In the genomic region with DNA sequence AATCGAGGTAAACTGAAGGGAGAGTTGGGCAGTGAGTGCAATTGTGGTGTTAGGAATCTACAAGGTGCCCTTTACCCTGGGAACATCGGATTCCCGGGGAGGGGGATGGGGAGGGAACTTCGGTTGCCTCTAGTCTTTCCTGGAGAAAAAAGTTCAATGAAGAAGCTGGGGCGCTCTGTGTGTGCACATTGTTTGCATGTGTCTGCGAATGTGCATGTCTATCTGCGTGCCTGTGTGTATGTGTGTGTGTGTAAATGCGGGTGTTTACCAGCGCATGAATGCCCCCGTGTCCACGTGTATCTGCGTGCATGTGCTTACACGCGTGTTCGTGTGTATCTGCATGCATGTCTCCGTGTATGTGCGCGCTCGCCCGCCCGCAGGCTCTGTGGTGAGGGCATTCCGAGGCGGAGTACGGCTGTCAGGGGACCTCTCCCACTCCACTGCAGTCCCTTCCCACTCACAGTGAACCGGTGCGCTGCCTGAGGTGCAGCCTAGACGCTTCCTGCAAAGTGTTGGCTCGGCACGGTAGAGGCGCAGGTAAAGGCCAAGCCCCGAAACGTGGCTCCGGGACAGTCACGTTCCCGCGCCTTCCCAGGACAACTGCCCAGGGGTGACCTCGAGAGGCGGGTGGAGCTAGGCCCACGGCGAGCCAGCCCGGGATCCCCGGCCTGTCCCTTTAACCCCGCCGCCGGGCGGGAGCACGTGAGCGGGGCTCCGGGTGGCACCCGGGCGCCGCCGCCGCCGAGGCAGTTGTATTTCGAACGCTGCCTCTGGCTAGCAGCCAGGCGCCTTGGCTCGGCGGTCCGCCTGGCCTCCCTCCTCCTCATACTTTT, we compare ENCODE assay signal across 1 cellular context.
TF ChIP-seq lines count a peak whose summit lies in the region.

No MANE protein-coding gene starts in this region.

TF ChIP-seq in HepG2, 621 proteins besides CTCF, POLR2A, EP300 and RAD21 (continued from another document and continues in another):
- TF ChIP-seq ZNF414 (CRISPR knock-in tag; IDR thresholded peaks at IDR 0.05): 0 out of 2 replicates have a peak, but pooled peaks have one; percentile 24
- TF ChIP-seq, protein P1, sequence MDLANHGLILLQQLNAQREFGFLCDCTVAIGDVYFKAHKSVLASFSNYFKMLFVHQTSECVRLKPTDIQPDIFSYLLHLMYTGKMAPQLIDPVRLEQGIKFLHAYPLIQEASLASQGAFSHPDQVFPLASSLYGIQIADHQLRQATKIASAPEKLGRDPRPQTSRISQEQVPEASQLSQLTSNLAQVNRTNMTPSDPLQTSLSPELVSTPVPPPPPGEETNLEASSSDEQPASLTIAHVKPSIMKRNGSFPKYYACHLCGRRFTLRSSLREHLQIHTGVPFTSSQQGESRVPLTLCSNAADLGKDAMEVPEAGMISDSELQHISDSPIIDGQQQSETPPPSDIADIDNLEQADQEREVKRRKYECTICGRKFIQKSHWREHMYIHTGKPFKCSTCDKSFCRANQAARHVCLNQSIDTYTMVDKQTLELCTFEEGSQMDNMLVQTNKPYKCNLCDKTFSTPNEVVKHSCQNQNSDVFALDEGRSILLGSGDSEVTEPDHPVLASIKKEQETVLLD (CRISPR knock-in tag; IDR thresholded peaks at IDR 0.05; ENCODE audit: low read depth): peak; percentile 48; the same call in 1 of the 2 replicates
- TF ChIP-seq HNRNPL (IDR thresholded peaks at IDR 0.05; ENCODE audit: low read depth, low read length): no peak; the same call in 1 of the 2 replicates
- TF ChIP-seq AHR (CRISPR knock-in tag; IDR thresholded peaks at IDR 0.05): peak; percentile 71; the same call in 1 of the 2 replicates
- TF ChIP-seq, protein P2, sequence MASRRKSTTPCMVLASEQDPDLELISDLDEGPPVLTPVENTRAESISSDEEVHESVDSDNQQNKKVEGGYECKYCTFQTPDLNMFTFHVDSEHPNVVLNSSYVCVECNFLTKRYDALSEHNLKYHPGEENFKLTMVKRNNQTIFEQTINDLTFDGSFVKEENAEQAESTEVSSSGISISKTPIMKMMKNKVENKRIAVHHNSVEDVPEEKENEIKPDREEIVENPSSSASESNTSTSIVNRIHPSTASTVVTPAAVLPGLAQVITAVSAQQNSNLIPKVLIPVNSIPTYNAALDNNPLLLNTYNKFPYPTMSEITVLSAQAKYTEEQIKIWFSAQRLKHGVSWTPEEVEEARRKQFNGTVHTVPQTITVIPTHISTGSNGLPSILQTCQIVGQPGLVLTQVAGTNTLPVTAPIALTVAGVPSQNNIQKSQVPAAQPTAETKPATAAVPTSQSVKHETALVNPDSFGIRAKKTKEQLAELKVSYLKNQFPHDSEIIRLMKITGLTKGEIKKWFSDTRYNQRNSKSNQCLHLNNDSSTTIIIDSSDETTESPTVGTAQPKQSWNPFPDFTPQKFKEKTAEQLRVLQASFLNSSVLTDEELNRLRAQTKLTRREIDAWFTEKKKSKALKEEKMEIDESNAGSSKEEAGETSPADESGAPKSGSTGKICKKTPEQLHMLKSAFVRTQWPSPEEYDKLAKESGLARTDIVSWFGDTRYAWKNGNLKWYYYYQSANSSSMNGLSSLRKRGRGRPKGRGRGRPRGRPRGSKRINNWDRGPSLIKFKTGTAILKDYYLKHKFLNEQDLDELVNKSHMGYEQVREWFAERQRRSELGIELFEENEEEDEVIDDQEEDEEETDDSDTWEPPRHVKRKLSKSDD (CRISPR knock-in tag; IDR thresholded peaks at IDR 0.05; ENCODE audit: low read depth): no peak
- TF ChIP-seq SMAD1 (CRISPR knock-in tag; IDR thresholded peaks at IDR 0.05; ENCODE audit: borderline replicate concordance, low read depth): peak; percentile 90; the same call in 1 of the 2 replicates
- no peak for TF ChIP-seq RARG (CRISPR knock-in tag; IDR thresholded peaks at IDR 0.05; ENCODE audit: low read depth)
- peak; percentile 22; the same call in 1 of the 2 replicates for TF ChIP-seq NR2C2 (CRISPR knock-in tag; IDR thresholded peaks at IDR 0.05; ENCODE audit: borderline replicate concordance)
- 0 out of 2 replicates have a peak, but pooled peaks have one; percentile 40 for TF ChIP-seq ZNF550 (CRISPR knock-in tag; IDR thresholded peaks at IDR 0.05; ENCODE audit: borderline replicate concordance)
- TF ChIP-seq RXRB (CRISPR knock-in tag; IDR thresholded peaks at IDR 0.05; ENCODE audit: borderline replicate concordance): peak; percentile 30; the same call in 1 of the 2 replicates
- no peak for TF ChIP-seq ZFP36 (IDR thresholded peaks at IDR 0.05; ENCODE audit: borderline replicate concordance, low read depth, low read length, partially characterized antibody)
- peak; percentile 26; the same call in 1 of the 2 replicates for TF ChIP-seq ZNF556 (CRISPR knock-in tag; IDR thresholded peaks at IDR 0.05; ENCODE audit: borderline replicate concordance)
- no peak for TF ChIP-seq STAT5B (CRISPR knock-in tag; IDR thresholded peaks at IDR 0.05)
- TF ChIP-seq, protein P3, sequence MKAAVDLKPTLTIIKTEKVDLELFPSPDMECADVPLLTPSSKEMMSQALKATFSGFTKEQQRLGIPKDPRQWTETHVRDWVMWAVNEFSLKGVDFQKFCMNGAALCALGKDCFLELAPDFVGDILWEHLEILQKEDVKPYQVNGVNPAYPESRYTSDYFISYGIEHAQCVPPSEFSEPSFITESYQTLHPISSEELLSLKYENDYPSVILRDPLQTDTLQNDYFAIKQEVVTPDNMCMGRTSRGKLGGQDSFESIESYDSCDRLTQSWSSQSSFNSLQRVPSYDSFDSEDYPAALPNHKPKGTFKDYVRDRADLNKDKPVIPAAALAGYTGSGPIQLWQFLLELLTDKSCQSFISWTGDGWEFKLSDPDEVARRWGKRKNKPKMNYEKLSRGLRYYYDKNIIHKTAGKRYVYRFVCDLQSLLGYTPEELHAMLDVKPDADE (CRISPR knock-in tag; IDR thresholded peaks at IDR 0.05): 0 out of 2 replicates have a peak, but pooled peaks have one; percentile 84
- no peak for TF ChIP-seq ZNF343 (CRISPR knock-in tag; IDR thresholded peaks at IDR 0.05)
- no peak for TF ChIP-seq MAZ (IDR thresholded peaks at IDR 0.05; ENCODE audit: borderline replicate concordance, low read depth, low read length)
- TF ChIP-seq MAZ (CRISPR knock-in tag; IDR thresholded peaks at IDR 0.05; ENCODE audit: low read depth): no peak; the same call in 1 of the 2 replicates
- TF ChIP-seq CBX5 (CRISPR knock-in tag; IDR thresholded peaks at IDR 0.05; ENCODE audit: borderline replicate concordance): peak; percentile 38; the same call in 1 of the 2 replicates
- no peak for TF ChIP-seq ZNF329 (CRISPR knock-in tag; IDR thresholded peaks at IDR 0.05; ENCODE audit: low read depth)
- peak; percentile 41; the same call in 1 of the 2 replicates for TF ChIP-seq ZNF598 (CRISPR knock-in tag; IDR thresholded peaks at IDR 0.05; ENCODE audit: borderline replicate concordance)
- TF ChIP-seq ZNF44 (CRISPR knock-in tag; IDR thresholded peaks at IDR 0.05): 0 out of 2 replicates have a peak, but pooled peaks have one; percentile 46
- peak; percentile 42; the same call in 1 of the 2 replicates for TF ChIP-seq ZNF160 (CRISPR knock-in tag; IDR thresholded peaks at IDR 0.05)
- TF ChIP-seq PREB (CRISPR knock-in tag; IDR thresholded peaks at IDR 0.05): 0 out of 2 replicates have a peak, but pooled peaks have one; percentile 12
- peak; percentile 2 for TF ChIP-seq TARDBP (CRISPR knock-in tag; IDR thresholded peaks at IDR 0.05)
- no peak; the same call in 1 of the 2 replicates for TF ChIP-seq ZNF224 (CRISPR knock-in tag; IDR thresholded peaks at IDR 0.05)
- TF ChIP-seq ZBTB14 (CRISPR knock-in tag; IDR thresholded peaks at IDR 0.05): peak; percentile 73
- TF ChIP-seq ZBTB10 (CRISPR knock-in tag; IDR thresholded peaks at IDR 0.05; ENCODE audit: borderline replicate concordance): peak; percentile 87
- peak; percentile 74 for TF ChIP-seq HOXA3 (CRISPR knock-in tag; IDR thresholded peaks at IDR 0.05)
- TF ChIP-seq, protein P4, sequence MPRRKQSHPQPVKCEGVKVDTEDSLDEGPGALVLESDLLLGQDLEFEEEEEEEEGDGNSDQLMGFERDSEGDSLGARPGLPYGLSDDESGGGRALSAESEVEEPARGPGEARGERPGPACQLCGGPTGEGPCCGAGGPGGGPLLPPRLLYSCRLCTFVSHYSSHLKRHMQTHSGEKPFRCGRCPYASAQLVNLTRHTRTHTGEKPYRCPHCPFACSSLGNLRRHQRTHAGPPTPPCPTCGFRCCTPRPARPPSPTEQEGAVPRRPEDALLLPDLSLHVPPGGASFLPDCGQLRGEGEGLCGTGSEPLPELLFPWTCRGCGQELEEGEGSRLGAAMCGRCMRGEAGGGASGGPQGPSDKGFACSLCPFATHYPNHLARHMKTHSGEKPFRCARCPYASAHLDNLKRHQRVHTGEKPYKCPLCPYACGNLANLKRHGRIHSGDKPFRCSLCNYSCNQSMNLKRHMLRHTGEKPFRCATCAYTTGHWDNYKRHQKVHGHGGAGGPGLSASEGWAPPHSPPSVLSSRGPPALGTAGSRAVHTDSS (CRISPR knock-in tag; conservative IDR thresholded peaks at IDR 0.05): no peak; the same call in 1 of the 2 replicates
- TF ChIP-seq ZNF564 (CRISPR knock-in tag; IDR thresholded peaks at IDR 0.05): peak; percentile 75
- TF ChIP-seq BATF2 (CRISPR knock-in tag; IDR thresholded peaks at IDR 0.05): peak; percentile 73
- TF ChIP-seq TCF7L2 (IDR thresholded peaks at IDR 0.05; ENCODE audit: low read depth, low read length): no peak
- no peak for TF ChIP-seq RFX3 (CRISPR knock-in tag; IDR thresholded peaks at IDR 0.05)
- TF ChIP-seq, protein P5, sequence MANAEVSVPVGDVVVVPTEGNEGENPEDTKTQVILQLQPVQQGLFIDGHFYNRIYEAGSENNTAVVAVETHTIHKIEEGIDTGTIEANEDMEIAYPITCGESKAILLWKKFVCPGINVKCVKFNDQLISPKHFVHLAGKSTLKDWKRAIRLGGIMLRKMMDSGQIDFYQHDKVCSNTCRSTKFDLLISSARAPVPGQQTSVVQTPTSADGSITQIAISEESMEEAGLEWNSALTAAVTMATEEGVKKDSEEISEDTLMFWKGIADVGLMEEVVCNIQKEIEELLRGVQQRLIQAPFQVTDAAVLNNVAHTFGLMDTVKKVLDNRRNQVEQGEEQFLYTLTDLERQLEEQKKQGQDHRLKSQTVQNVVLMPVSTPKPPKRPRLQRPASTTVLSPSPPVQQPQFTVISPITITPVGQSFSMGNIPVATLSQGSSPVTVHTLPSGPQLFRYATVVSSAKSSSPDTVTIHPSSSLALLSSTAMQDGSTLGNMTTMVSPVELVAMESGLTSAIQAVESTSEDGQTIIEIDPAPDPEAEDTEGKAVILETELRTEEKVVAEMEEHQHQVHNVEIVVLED (CRISPR knock-in tag; IDR thresholded peaks at IDR 0.05; ENCODE audit: borderline replicate concordance): no peak; the same call in 1 of the 2 replicates
- peak; percentile 75; the same call in 1 of the 2 replicates for TF ChIP-seq KDM5B (CRISPR knock-in tag; IDR thresholded peaks at IDR 0.05; ENCODE audit: borderline replicate concordance)
- TF ChIP-seq ZNF639 (CRISPR knock-in tag; conservative IDR thresholded peaks at IDR 0.05): peak; percentile 81
- peak; percentile 41; the same call in 1 of the 2 replicates for TF ChIP-seq NKX3-1 (CRISPR knock-in tag; IDR thresholded peaks at IDR 0.05)
